ENCODE assay signal across 8 cellular contexts in the genomic region with DNA sequence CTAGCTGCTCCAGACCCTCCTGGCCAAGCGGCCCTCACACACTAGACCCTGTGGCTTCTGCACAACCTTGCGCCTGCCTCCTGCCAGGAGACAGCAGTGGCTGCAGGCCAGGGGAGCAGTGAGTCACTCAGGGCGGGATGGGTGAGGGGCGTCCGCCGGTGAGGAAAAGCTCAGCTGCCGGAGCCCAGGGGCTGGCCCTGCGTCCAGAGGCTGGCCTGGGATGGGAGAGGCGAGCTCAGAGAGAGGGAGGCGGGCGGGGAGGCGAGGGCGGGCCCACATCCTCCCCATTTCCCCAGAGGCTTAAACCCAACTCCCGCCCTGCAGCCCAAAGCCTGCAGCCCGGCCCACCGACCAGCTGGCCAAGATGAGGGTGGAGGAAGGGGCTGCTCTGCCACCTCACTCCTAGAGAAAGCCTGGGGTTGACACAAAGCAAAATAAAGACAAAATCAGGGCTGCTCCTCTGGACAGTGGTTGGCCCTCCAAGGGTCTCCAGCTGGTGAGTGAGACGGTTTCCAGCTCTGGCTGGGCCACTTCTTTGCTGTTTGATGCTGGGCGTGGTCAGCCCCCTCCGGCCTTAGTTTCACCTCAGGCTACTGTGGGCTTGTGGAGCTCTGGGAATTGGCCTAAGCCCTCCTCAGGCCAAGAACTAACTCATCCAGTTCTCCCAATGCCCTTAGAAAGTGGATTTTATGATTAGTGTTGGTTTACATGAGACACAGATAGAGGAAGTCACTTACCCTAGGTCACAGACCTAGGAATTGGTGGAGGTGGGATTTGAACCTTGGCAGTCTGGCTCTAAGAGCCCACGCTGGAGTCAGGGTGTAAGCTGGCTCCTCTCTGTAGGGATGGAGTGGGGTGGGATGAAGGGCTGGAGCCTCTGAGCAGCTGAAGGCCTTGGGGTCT. TPM values are rescaled to one million over a fixed set of nuclear protein-coding genes. Genes with fewer than 3 reads are reported as not detected.
DNase-seq lines count a peak whose midpoint lies in the region; ATAC-seq and TF ChIP-seq lines count a peak whose summit lies in the region.

No MANE protein-coding gene starts in this region.

- H3K4me3 Mint-ChIP-seq in T-cell: peak overlapping the region in 1 of 3 donors; percentile 73

- no peaks in the 10 kb centered on the region for H3K9me3 ChIP-seq in lung (ENCODE audit: control insufficient read depth in 2 of 2, insufficient read depth in 1 of 2, low read length in 1 of 2)

- H3K9me3 Mint-ChIP-seq in T-cell: no peaks in the 10 kb centered on the region

- H3K27me3 Mint-ChIP-seq in T-cell: no peaks in the 10 kb centered on the region

- H3K27me3 ChIP-seq in brain microvascular endothelial cell (replicated peaks): no peaks in the 10 kb centered on the region
- H3K27me3 ChIP-seq in lung (ENCODE audit: control insufficient read depth, insufficient read depth): no peaks in the 10 kb centered on the region

- CTCF ChIA-PET in T-cell (lab: Charles Lee): interaction anchor here in 1 of 2 donors (0.5 kb wide), 1 partner anchor 10 kb away, joined by 4 read pairs; no protein-coding TSS in a partner anchor

- peak; percentile 47 for ATAC-seq in HG03378 (IDR thresholded peaks at IDR 0.05; ENCODE audit: unreplicated experiment)
- ATAC-seq in lung (ENCODE audit: insufficient read depth, low FRiP score): peak; percentile 65
- no peak for ATAC-seq in T-cell (replicated peaks in 1 of 4)

- TF ChIP-seq CTCF in brain microvascular endothelial cell (IDR thresholded peaks at IDR 0.05; ENCODE audit: low read depth, low read length, missing control alignments) (no peak), lung (IDR thresholded peaks at IDR 0.05; ENCODE audit: control extremely low read depth, extremely low read depth) (no peak)

- in situ Hi-C loops in ACHN (cut with HindIII; ENCODE audit: low pct_ligation_motif_present, low pct_unique_long_range_greater_than_20kb, low sequenced_read_pairs) (no loop called here), brain microvascular endothelial cell (cut with HindIII; ENCODE audit: low pct_ligation_motif_present, low sequenced_read_pairs) (no loop called here)

- H3K4me1 ChIP-seq in lung (ENCODE audit: control insufficient read depth in 2 of 2, insufficient read depth in 2 of 2, low read length in 2 of 2): peaks cover 7 to 17% of the 10 kb centered on the region in 2 donors

- H3K36me3 ChIP-seq in brain microvascular endothelial cell (replicated peaks) (no peaks in the 10 kb centered on the region), lung (ENCODE audit: control insufficient read depth in 2 of 2, insufficient read depth in 2 of 2, low read length in 2 of 2) (no peaks in the 10 kb centered on the region)

- peak; percentile 88 for DNase-seq in ACHN
- peak; percentile 80 for DNase-seq in brain microvascular endothelial cell
- DNase-seq in lung (ENCODE audit: low spot score): peak; percentile 51
- no peak for DNase-seq in NCI-H2081 (lab: John Stamatoyannopoulos, UW)
- no peak for DNase-seq in T-cell
- no peak for DNase-seq in Kasumi-1 (lab: John Stamatoyannopoulos, UW)

- H3K4me1 Mint-ChIP-seq in T-cell: peaks cover 0 to 15% (median 11%) of the 10 kb centered on the region in 3 donors

- no peaks in the 10 kb centered on the region for H3K36me3 Mint-ChIP-seq in T-cell

- 68 to 75% methylated on average over 16 to 20 of the region's 20 CpGs for WGBS in lung, 2 donors

- peak overlapping the region; percentile 17 for H3K4me3 ChIP-seq in brain microvascular endothelial cell (ENCODE audit: low read depth, low read length)
- no peak overlapping the region for H3K4me3 ChIP-seq in lung

- H3K27ac ChIP-seq in brain microvascular endothelial cell (peak overlapping the region; percentile 13), lung (ENCODE audit: low read depth in 1 of 2, low read length in 1 of 2) (no peak overlapping the region)

- POLR2A ChIA-PET in T-cell (lab: Charles Lee): no interaction called here

- TF ChIP-seq POLR2A in GM19193 (IDR thresholded peaks at IDR 0.05; ENCODE audit: extremely low read depth, insufficient read depth, insufficient read length): peak; percentile 53

- no peak overlapping the region for H3K27ac Mint-ChIP-seq in T-cell

RNA-seq across cellular contexts. Expression of a gene that starts 50.6 kb away (rescaled TPM):
- 10 to 100 TPM; 34.2 to 69.1 TPM for total RNA-seq in lung
- polyA plus RNA-seq in lung: 10 to 100 TPM; 13.9 to 28.0 TPM
- total RNA-seq in T-cell: 100 to 1,000 TPM in 1 of 5 donors, 10 to 100 TPM in 4; 73.7 to 113 (median 86.9) TPM

Comparison
In these comparisons a context has a peak if more than half of its experiments do, and no peak if none do; other contexts are left out.
1. DNase-seq: peak in ACHN (single experiment), brain microvascular endothelial cell (single experiment) and lung (single experiment); none in NCI-H2081 (0 of 2), T-cell (0 of 34) and Kasumi-1 (0 of 2).
2. ATAC-seq: peak in HG03378 (single experiment) and lung (single experiment); none in T-cell (0 of 4).